ENCODE assay signal across 11 cellular contexts in genomic region chr3:147412917-147413711, GRCh38. TPM values are rescaled to one million over a fixed set of nuclear protein-coding genes. Genes with fewer than 3 reads are reported as not detected.
A peak's percentile ranks its signal among the peaks of the same experiment; 100 is the strongest.
DNase-seq lines count a peak whose midpoint lies in the region; ATAC-seq and TF ChIP-seq lines count a peak whose summit lies in the region.
"Had no signal": no experiment of that assay in that cellular context is flagged by ENCODE, and none has a peak within 500 bp of the region (broad histone marks: within the 10 kb centered on the region; RNA-seq: fewer than 3 reads in every experiment).

No MANE protein-coding gene starts in this region.

- no peak for TF ChIP-seq EP300 in SK-N-SH (IDR thresholded peaks at IDR 0.05; ENCODE audit: borderline replicate concordance in 1 of 2, low read depth in 1 of 2, low read length in 1 of 2)

- TF ChIP-seq CTCF in SK-N-SH (IDR thresholded peaks at IDR 0.05) (no peak), hepatocyte (IDR thresholded peaks at IDR 0.05; ENCODE audit: poor library complexity) (no peak), spleen (IDR thresholded peaks at IDR 0.05 in 8 of 11, conservative IDR thresholded peaks at IDR 0.05 in 3 of 11) (no peak)

- H3F3A ChIP-seq in SK-N-SH (replicated peaks; ENCODE audit: insufficient read depth), result no peaks in the 10 kb centered on the region

- no peaks in the 10 kb centered on the region for H3K9me3 ChIP-seq in SK-N-SH
- no peaks in the 10 kb centered on the region for H3K9me3 ChIP-seq in hepatocyte (ENCODE audit: low read depth)
- H3K9me3 ChIP-seq in spleen, result peaks cover 0 to 33% (median 0%) of the 10 kb centered on the region in 8 donors

- POLR2A ChIA-PET in SK-N-SH (lab: Yijun Ruan, JAX), result no interaction called here

- H2AFZ ChIP-seq in SK-N-SH (ENCODE audit: low read depth) (no peak overlapping the region), hepatocyte (peak overlapping the region; percentile 71)

- H3K9me3 Mint-ChIP-seq in activated naive CD8-positive, alpha-beta T cell (ENCODE audit: low read depth), result peaks cover 10% of the 10 kb centered on the region

- no peaks in the 10 kb centered on the region for H3K9me2 ChIP-seq in SK-N-SH
- no peaks in the 10 kb centered on the region for H3K9me2 ChIP-seq in hepatocyte (replicated peaks; ENCODE audit: insufficient read depth)

- DNase-seq in SK-N-SH, result no peak
- DNase-seq in hepatocyte (ENCODE audit: low spot score), result no peak
- DNase-seq in spleen, result no peak
- DNase-seq in mesenteric fat pad (ENCODE audit: low spot score), result no peak
- DNase-seq in anterior cingulate cortex (lab: John Stamatoyannopoulos, UW), result no peak
- DNase-seq: 8988T; effector CD4-positive, alpha-beta T cell; NCI-H526 had no signal

- no peak for ATAC-seq in SK-N-SH treated with all-trans-retinoic acid at 6 μM for 48 hours
- ATAC-seq in HG02870 (IDR thresholded peaks at IDR 0.05; ENCODE audit: unreplicated experiment), result no peak

- H3K79me2 ChIP-seq in SK-N-SH (ENCODE audit: insufficient read depth), result no peaks in the 10 kb centered on the region
- H3K79me2 ChIP-seq in hepatocyte, result no peaks in the 10 kb centered on the region

- H3K4me1 ChIP-seq in SK-N-SH (ENCODE audit: control insufficient read depth in 1 of 2, insufficient read depth in 2 of 2, low read depth in 1 of 2, low read length in 1 of 2) (no peaks in the 10 kb centered on the region; a peak in 1 of 4 replicates), hepatocyte (ENCODE audit: insufficient read depth) (peaks cover 25% of the 10 kb centered on the region), spleen (peaks cover 20 to 50% (median 40%) of the 10 kb centered on the region in 6 donors)

- H3K27me3 Mint-ChIP-seq in activated naive CD8-positive, alpha-beta T cell, result peaks cover 57% of the 10 kb centered on the region

- H3K4me3 ChIP-seq in SK-N-SH (ENCODE audit: low read depth in 2 of 2, low read length in 1 of 2) (no peak overlapping the region), hepatocyte (no peak overlapping the region), spleen (peak overlapping the region in 6 of 8 donors; percentile 8 to 55 (median 28))

- H3K36me3 ChIP-seq in SK-N-SH (replicated peaks in 1 of 2; ENCODE audit: control insufficient read depth in 1 of 2, insufficient read depth in 2 of 2, low read length in 1 of 2) (no peaks in the 10 kb centered on the region), hepatocyte (replicated peaks; ENCODE audit: insufficient read depth, low read depth) (no peaks in the 10 kb centered on the region), spleen (no peaks in the 10 kb centered on the region)

- H3K36me3 Mint-ChIP-seq in activated naive CD8-positive, alpha-beta T cell, result peaks cover 8% of the 10 kb centered on the region

- CTCF ChIA-PET in SK-N-SH (lab: Yijun Ruan, JAX), result no interaction called here

- peak overlapping the region; percentile 54 for H3K27ac Mint-ChIP-seq in activated naive CD8-positive, alpha-beta T cell

- no peak overlapping the region for H3K27ac ChIP-seq in SK-N-SH (ENCODE audit: low read depth in 2 of 2, low read length in 1 of 2)
- no peak overlapping the region for H3K27ac ChIP-seq in hepatocyte
- H3K27ac ChIP-seq in spleen, result no peak overlapping the region

- peak overlapping the region; percentile 88 for H3K4me3 Mint-ChIP-seq in activated naive CD8-positive, alpha-beta T cell

- H3K4me1 Mint-ChIP-seq in activated naive CD8-positive, alpha-beta T cell (ENCODE audit: low read depth), result peaks cover 43% of the 10 kb centered on the region

- intact Hi-C loops in spleen (cut with DNase I; ENCODE audit: low total_unique reads), result no loop called here

- 0 out of 2 replicates have a peak overlapping the region, but pooled peaks have one; percentile 38 for H3K4me2 ChIP-seq in SK-N-SH
- peak overlapping the region; percentile 67 for H3K4me2 ChIP-seq in hepatocyte

- no peak for TF ChIP-seq RAD21 in SK-N-SH (IDR thresholded peaks at IDR 0.05; ENCODE audit: low read length)

- 64% methylated on average over 38 of the region's 38 CpGs for WGBS in SK-N-SH (ENCODE audit: low lambda C conversion rate)
- 3% methylated on average over 38 of the region's 38 CpGs for WGBS in hepatocyte (ENCODE audit: low lambda C conversion rate, missing lambda C conversion rate)
- 6 to 10% (median 7%) methylated on average over 37 to 38 of the region's 38 CpGs for WGBS in spleen, 5 donors

- no peak for TF ChIP-seq POLR2A in spleen (IDR thresholded peaks at IDR 0.05)

- H3K9ac ChIP-seq in SK-N-SH, result no peak overlapping the region

- H4K20me1 ChIP-seq in SK-N-SH (ENCODE audit: insufficient read depth) (no peaks in the 10 kb centered on the region), hepatocyte (ENCODE audit: insufficient read depth, poor library complexity, severe bottlenecking) (no peaks in the 10 kb centered on the region)

- H3K27me3 ChIP-seq in SK-N-SH (ENCODE audit: insufficient read depth), result peaks cover 48% of the 10 kb centered on the region
- H3K27me3 ChIP-seq in hepatocyte, result peaks cover 98% of the 10 kb centered on the region
- H3K27me3 ChIP-seq in spleen (replicated peaks in 1 of 7), result peaks cover 22 to 100% (median 96%) of the 10 kb centered on the region in 7 donors

TF ChIP-seq in SK-N-SH, 30 proteins besides CTCF, POLR2A, EP300 and RAD21:
- TF ChIP-seq ELF1 (IDR thresholded peaks at IDR 0.05) (no peak), MXI1 (IDR thresholded peaks at IDR 0.05; ENCODE audit: low read depth, low read length) (no peak), EZH2phosphoT487 (IDR thresholded peaks at IDR 0.05; ENCODE audit: borderline replicate concordance, low read depth) (0 out of 2 replicates have a peak, but pooled peaks have one; percentile 23)

TF ChIP-seq in SK-N-SH treated with all-trans-retinoic acid at 6 μM for 48 hours, 23 proteins besides CTCF, POLR2A, EP300 and RAD21 (continues in another document):
- no peak for TF ChIP-seq OSR1 (CRISPR knock-in tag; IDR thresholded peaks at IDR 0.05)
- no peak for TF ChIP-seq ZFP30 (CRISPR knock-in tag; IDR thresholded peaks at IDR 0.05)
- no peak for TF ChIP-seq PATZ1 (CRISPR knock-in tag; IDR thresholded peaks at IDR 0.05; ENCODE audit: borderline replicate concordance)
- TF ChIP-seq CSDC2 (CRISPR knock-in tag; IDR thresholded peaks at IDR 0.05), result no peak
- no peak for TF ChIP-seq CSRNP3 (CRISPR knock-in tag; IDR thresholded peaks at IDR 0.05)
- no peak for TF ChIP-seq ISL1 (CRISPR knock-in tag; IDR thresholded peaks at IDR 0.05)
- no peak for TF ChIP-seq BACH2 (CRISPR knock-in tag; IDR thresholded peaks at IDR 0.05; ENCODE audit: borderline replicate concordance)

RNA-seq across cellular contexts. Expression of gene ZIC1, which starts 3.9 kb away (rescaled TPM):
- polyA plus RNA-seq in SK-N-SH (2012; rRNA removed) (11.3 and 16.7 TPM in 2 replicates), hepatocyte (not detected in 2 replicates), spleen (not detected)
- 8.2 and 11.4 TPM in 2 replicates for polyA plus RNA-seq in SK-N-SH (2012; cell fraction: cytosol; rRNA removed)
- 30.4 and 42.9 TPM in 2 replicates for polyA plus RNA-seq in SK-N-SH (2012; cell fraction: nucleus; rRNA removed)
- total RNA-seq in hepatocyte (0.10 TPM in 1 of 2 replicates, not detected in the other), spleen (not detected), mesenteric fat pad (not detected)

RNA-seq across cellular contexts. Expression of gene ZIC4, which starts 6.8 kb away (rescaled TPM):
- polyA plus RNA-seq in SK-N-SH (2012; rRNA removed), result 1.3 and 2.0 TPM in 2 replicates
- polyA plus RNA-seq in SK-N-SH (2012; cell fraction: cytosol; rRNA removed), result 1.1 and 1.4 TPM in 2 replicates
- polyA plus RNA-seq in SK-N-SH (2012; cell fraction: nucleus; rRNA removed), result 4.5 and 7.1 TPM in 2 replicates
- total RNA-seq in hepatocyte, result 0.08 and 0.17 TPM in 2 replicates
- not detected in 2 replicates for polyA plus RNA-seq in hepatocyte
- not detected for total RNA-seq in spleen
- polyA plus RNA-seq in spleen, result not detected
- not detected for total RNA-seq in mesenteric fat pad

Comparison
In these comparisons a context has a peak if more than half of its experiments do, and no peak if none do; other contexts are left out.
1. H3K4me3 ChIP-seq: peak in spleen (6 of 8); none in SK-N-SH (0 of 2) and hepatocyte (single experiment).